In the genomic region with DNA sequence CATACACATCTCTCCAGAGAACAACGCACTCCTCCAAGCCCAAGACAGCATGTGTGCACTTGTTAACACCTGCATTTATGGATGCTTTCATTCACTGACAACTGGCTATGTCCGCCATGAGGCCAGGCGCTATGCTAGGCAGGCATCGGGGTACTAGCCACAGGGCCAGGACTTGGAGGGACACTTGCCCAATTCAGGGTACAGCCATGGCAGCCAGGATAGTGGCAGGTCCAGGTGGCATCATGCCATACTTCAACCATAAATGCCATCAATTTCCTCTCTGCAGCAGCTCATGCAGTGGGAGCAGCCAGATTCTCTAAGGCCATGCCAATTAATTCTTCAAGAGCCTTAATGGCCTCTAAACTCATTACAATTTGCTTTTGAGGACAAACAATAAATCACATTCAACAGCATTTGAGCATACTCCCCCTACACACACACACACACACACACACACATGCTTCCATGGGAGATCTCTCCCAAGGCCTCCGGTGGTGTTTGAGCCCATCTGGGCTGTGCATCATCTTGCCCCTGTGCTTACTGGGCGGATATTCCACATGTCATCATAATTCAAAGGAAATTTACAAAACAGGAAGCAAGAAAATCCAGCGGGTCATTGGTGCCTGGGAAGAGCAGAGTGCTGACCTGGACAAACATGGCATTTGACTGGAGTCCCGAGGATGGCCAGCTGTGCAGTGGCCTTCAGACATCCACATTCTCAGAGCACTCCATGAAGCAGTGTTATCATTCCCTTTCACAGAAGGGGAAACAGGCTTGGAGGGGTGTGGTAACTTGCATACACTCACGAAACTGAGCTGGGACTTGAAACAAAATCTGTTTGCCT, we compare ENCODE assay signal across 11 cellular contexts.
DNase-seq lines count a peak whose midpoint lies in the region; ATAC-seq and TF ChIP-seq lines count a peak whose summit lies in the region.
"Had no signal": no experiment of that assay in that cellular context is flagged by ENCODE, and none has a peak within 500 bp of the region (broad histone marks: within the 10 kb centered on the region; RNA-seq: fewer than 3 reads in every experiment).

No MANE protein-coding gene starts in this region.

- H3K4me3 Mint-ChIP-seq in activated CD8-positive, alpha-beta memory T cell treated with anti-CD3 and anti-CD28 coated beads, Interleukin-2, amount 10 ng/mL, durations not matched to agents 7 days and 5 days, result peak overlapping the region; percentile 29
- H3K4me3 Mint-ChIP-seq: activated B cell treated with CpG ODN at 0.5 μM for 24 hours had no signal

- TF ChIP-seq CTCF in right atrium auricular region (IDR thresholded peaks at IDR 0.05), result no peak

- H3K36me3 ChIP-seq in right atrium auricular region (no peaks in the 10 kb centered on the region), subcutaneous abdominal adipose tissue (ENCODE audit: control insufficient read depth in 5 of 5, insufficient read depth in 5 of 5, low read length in 5 of 5) (no peaks in the 10 kb centered on the region), SJCRH30 (no peaks in the 10 kb centered on the region)
- no peaks in the 10 kb centered on the region for H3K36me3 ChIP-seq in effector memory CD4-positive, alpha-beta T cell (ENCODE audit: control insufficient read depth, insufficient read depth, low read length)

- H3K27ac ChIP-seq in right atrium auricular region (peak overlapping the region; percentile 15 to 88), subcutaneous abdominal adipose tissue (ENCODE audit: low read depth, low read length) (peak overlapping the region; percentile 57), SJCRH30 (no peak overlapping the region)
- no peak overlapping the region for H3K27ac ChIP-seq in effector memory CD4-positive, alpha-beta T cell (ENCODE audit: insufficient read depth, low read length, poor library complexity, severe bottlenecking)
- H3K27ac ChIP-seq: parathyroid adenoma had no signal

- H3K4me1 ChIP-seq in right atrium auricular region, result peaks cover 0 to 95% of the 10 kb centered on the region in 2 donors
- H3K4me1 ChIP-seq in subcutaneous abdominal adipose tissue (ENCODE audit: control insufficient read depth in 5 of 5, insufficient read depth in 5 of 5, low read length in 5 of 5), result peaks cover 35 to 92% (median 90%) of the 10 kb centered on the region in 5 donors
- H3K4me1 ChIP-seq in effector memory CD4-positive, alpha-beta T cell (ENCODE audit: control insufficient read depth, insufficient read depth, low read length, poor library complexity, severe bottlenecking), result peaks cover 55% of the 10 kb centered on the region
- H3K4me1 ChIP-seq in SJCRH30, result peaks cover 19% of the 10 kb centered on the region

- no peaks in the 10 kb centered on the region for H3K27me3 ChIP-seq in right atrium auricular region
- no peaks in the 10 kb centered on the region for H3K27me3 ChIP-seq in subcutaneous abdominal adipose tissue (ENCODE audit: control insufficient read depth in 5 of 5, insufficient read depth in 4 of 5, low read length in 5 of 5)
- H3K27me3 ChIP-seq in effector memory CD4-positive, alpha-beta T cell (replicated peaks; ENCODE audit: control insufficient read depth, insufficient read depth, low read length, poor library complexity, severe bottlenecking), result no peaks in the 10 kb centered on the region
- no peaks in the 10 kb centered on the region for H3K27me3 ChIP-seq in SJCRH30

- no peak for DNase-seq in activated CD8-positive, alpha-beta memory T cell treated with anti-CD3 and anti-CD28 coated beads, Interleukin-2, amount 10 ng/mL, durations not matched to agents 7 days and 5 days
- no peak for DNase-seq in activated CD8-positive, alpha-beta memory T cell treated with anti-CD3 and anti-CD28 coated beads for 24 hours
- DNase-seq in SHP77 (lab: John Stamatoyannopoulos, UW) (peak; percentile 38 to 44), right atrium auricular region (ENCODE audit: low spot score) (no peak), AG08396 (ENCODE audit: low spot score) (no peak), SJCRH30 (no peak)
- DNase-seq in effector memory CD4-positive, alpha-beta T cell, result no peak
- DNase-seq: activated B cell treated with CpG ODN at 0.5 μM for 24 hours, Karpas-422 had no signal

- peaks cover 6% of the 10 kb centered on the region for H3K36me3 Mint-ChIP-seq in activated CD8-positive, alpha-beta memory T cell treated with anti-CD3 and anti-CD28 coated beads, Interleukin-2, amount 10 ng/mL, durations not matched to agents 7 days and 5 days

- peak overlapping the region; percentile 84 for H3K27ac Mint-ChIP-seq in activated CD8-positive, alpha-beta memory T cell treated with anti-CD3 and anti-CD28 coated beads, Interleukin-2, amount 10 ng/mL, durations not matched to agents 7 days and 5 days
- H3K27ac Mint-ChIP-seq: activated B cell treated with CpG ODN at 0.5 μM for 24 hours had no signal

- H3K9ac ChIP-seq in subcutaneous abdominal adipose tissue (ENCODE audit: low read length in 5 of 5), result peak overlapping the region in 1 of 5 donors; percentile 31
- H3K9ac ChIP-seq: parathyroid adenoma had no signal

- no peaks in the 10 kb centered on the region for H3K9me3 Mint-ChIP-seq in activated CD8-positive, alpha-beta memory T cell treated with anti-CD3 and anti-CD28 coated beads, Interleukin-2, amount 10 ng/mL, durations not matched to agents 7 days and 5 days (ENCODE audit: low read depth)
- H3K9me3 Mint-ChIP-seq: activated B cell treated with CpG ODN at 0.5 μM for 24 hours had no signal

- no peaks in the 10 kb centered on the region for H3K9me3 ChIP-seq in right atrium auricular region
- no peaks in the 10 kb centered on the region for H3K9me3 ChIP-seq in subcutaneous abdominal adipose tissue (ENCODE audit: control insufficient read depth in 5 of 5, low read length in 5 of 5)
- no peaks in the 10 kb centered on the region for H3K9me3 ChIP-seq in effector memory CD4-positive, alpha-beta T cell (ENCODE audit: control insufficient read depth, low read length)
- H3K9me3 ChIP-seq in SJCRH30 (replicated peaks), result no peaks in the 10 kb centered on the region

- H3K4me3 ChIP-seq in right atrium auricular region (no peak overlapping the region), subcutaneous abdominal adipose tissue (ENCODE audit: low read depth in 1 of 5, low read length in 5 of 5) (peak overlapping the region in 1 of 5 donors; percentile 10), SJCRH30 (no peak overlapping the region)
- no peak overlapping the region for H3K4me3 ChIP-seq in effector memory CD4-positive, alpha-beta T cell (ENCODE audit: insufficient read depth, low read depth, low read length, poor library complexity, severe bottlenecking)

- peaks cover 76% of the 10 kb centered on the region for H3K4me1 Mint-ChIP-seq in activated CD8-positive, alpha-beta memory T cell treated with anti-CD3 and anti-CD28 coated beads, Interleukin-2, amount 10 ng/mL, durations not matched to agents 7 days and 5 days

- CTCF ChIA-PET in activated CD8-positive, alpha-beta memory T cell treated with anti-CD3 and anti-CD28 coated beads, Interleukin-2, amount 10 ng/mL, durations not matched to agents 7 days and 5 days (lab: Charles Lee), result interaction anchor here (0.6 to 3.8 kb wide), 5 partner anchors 14 to 106 kb away, joined by 3 to 16 read pairs (median 3); no protein-coding TSS in a partner anchor

- no peak for ATAC-seq in activated CD8-positive, alpha-beta memory T cell treated with anti-CD3 and anti-CD28 coated beads, Interleukin-2, amount 10 ng/mL, durations not matched to agents 7 days and 5 days

- no peaks in the 10 kb centered on the region for H3K27me3 Mint-ChIP-seq in activated CD8-positive, alpha-beta memory T cell treated with anti-CD3 and anti-CD28 coated beads, Interleukin-2, amount 10 ng/mL, durations not matched to agents 7 days and 5 days
- H3K27me3 Mint-ChIP-seq: activated B cell treated with CpG ODN at 0.5 μM for 24 hours had no signal

Comparison
In these comparisons a context has a peak if more than half of its experiments do, and no peak if none do; other contexts are left out.
1. DNase-seq: peak in SHP77 (2 of 2); none in activated CD8-positive, alpha-beta memory T cell treated with anti-CD3 and anti-CD28 coated beads, Interleukin-2, amount 10 ng/mL, durations not matched to agents 7 days and 5 days (single experiment), activated CD8-positive, alpha-beta memory T cell treated with anti-CD3 and anti-CD28 coated beads for 24 hours (single experiment), right atrium auricular region (single experiment), AG08396 (single experiment), effector memory CD4-positive, alpha-beta T cell (0 of 3) and SJCRH30 (0 of 2).
2. H3K27ac ChIP-seq: peak in right atrium auricular region (2 of 2) and subcutaneous abdominal adipose tissue (single experiment); none in effector memory CD4-positive, alpha-beta T cell (single experiment) and SJCRH30 (single experiment).